ENCODE assay signal across 30 cellular contexts in genomic region chr14:56061051-56061450, GRCh38.
"Had no signal": no experiment of that assay in that cellular context is flagged by ENCODE, and none has a peak within 500 bp of the region (broad histone marks: within the 10 kb centered on the region; RNA-seq: fewer than 3 reads in every experiment).

No MANE protein-coding gene starts in this region.

- FAIRE-seq: islet of Langerhans, kidney, pancreas, urothelium cell line had no signal

- ATAC-seq: left colon; left lung; lower lobe of right lung; mucosa of descending colon; naive thymus-derived CD4-positive, alpha-beta T cell; natural killer cell treated with Interleukin-12 subunit alpha and Interleukin-12 subunit beta and Interleukin-15 and Interleukin-18, amount 100 ng/mL, for 72 hours; pancreas; right cardiac atrium; sciatic nerve; stimulated activated memory B cell treated with anti-CD40 and anti-IgM and Interleukin-4, amounts not matched to agents 10 μg/mL and 1 μg/mL and 100 μg/mL, for 72 hours; stimulated activated naive CD8-positive, alpha-beta T cell treated with anti-CD3 and anti-CD28 coated beads, Interleukin-15, Interleukin-2, amounts not matched to agents 100 U/mL and 50 U/mL, for 24 hours; upper lobe of right lung had no signal

- H3K9me3 Mint-ChIP-seq: natural killer cell treated with Interleukin-12 subunit alpha and Interleukin-12 subunit beta and Interleukin-15 and Interleukin-18, amount 100 ng/mL, for 72 hours; neural crest cell; stimulated activated memory B cell treated with anti-CD40 and anti-IgM and Interleukin-4, amounts not matched to agents 10 μg/mL and 1 μg/mL and 100 μg/mL, for 72 hours had no signal

- H3K27ac ChIP-seq: left lung, lower lobe of right lung, pancreas, prostate gland, skin epidermis, spleen, stomach, testis, thyroid gland, upper lobe of right lung had no signal

- H3K27ac Mint-ChIP-seq: naive thymus-derived CD4-positive, alpha-beta T cell; natural killer cell treated with Interleukin-12 subunit alpha and Interleukin-12 subunit beta and Interleukin-15 and Interleukin-18, amount 100 ng/mL, for 72 hours; stimulated activated memory B cell treated with anti-CD40 and anti-IgM and Interleukin-4, amounts not matched to agents 10 μg/mL and 1 μg/mL and 100 μg/mL, for 72 hours had no signal

- H3K27me3 ChIP-seq: left lung, pancreas, spleen, stomach, testis, thyroid gland, upper lobe of right lung had no signal

- H3K4me1 Mint-ChIP-seq: naive thymus-derived CD4-positive, alpha-beta T cell; stimulated activated memory B cell treated with anti-CD40 and anti-IgM and Interleukin-4, amounts not matched to agents 10 μg/mL and 1 μg/mL and 100 μg/mL, for 72 hours had no signal

- H3K4me3 ChIP-seq: left lung, lower lobe of right lung, mucosa of descending colon, pancreas, prostate gland, skin epidermis, spleen, stomach, testis, thyroid gland, upper lobe of right lung had no signal

- H3K4me3 Mint-ChIP-seq: naive thymus-derived CD4-positive, alpha-beta T cell; natural killer cell treated with Interleukin-12 subunit alpha and Interleukin-12 subunit beta and Interleukin-15 and Interleukin-18, amount 100 ng/mL, for 72 hours; neural crest cell; stimulated activated memory B cell treated with anti-CD40 and anti-IgM and Interleukin-4, amounts not matched to agents 10 μg/mL and 1 μg/mL and 100 μg/mL, for 72 hours had no signal

- H3K4me1 ChIP-seq: left lung, lower lobe of right lung, pancreas, prostate gland, spleen, stomach, testis, thyroid gland, upper lobe of right lung had no signal

- H3K36me3 Mint-ChIP-seq: naive thymus-derived CD4-positive, alpha-beta T cell; natural killer cell treated with Interleukin-12 subunit alpha and Interleukin-12 subunit beta and Interleukin-15 and Interleukin-18, amount 100 ng/mL, for 72 hours; stimulated activated memory B cell treated with anti-CD40 and anti-IgM and Interleukin-4, amounts not matched to agents 10 μg/mL and 1 μg/mL and 100 μg/mL, for 72 hours had no signal

- H3K36me3 ChIP-seq: left lung, lower lobe of right lung, pancreas, prostate gland, spleen, stomach, thyroid gland, upper lobe of right lung had no signal

- H3K9me3 ChIP-seq: left lung, lower lobe of right lung, mucosa of descending colon, pancreas, prostate gland, spleen, stomach, testis, thyroid gland, upper lobe of right lung had no signal

- DNase-seq: hippocampal formation; kidney; left colon; left lung; lower lobe of right lung; midbrain; mucosa of descending colon; naive thymus-derived CD4-positive, alpha-beta T cell; nucleus accumbens; pancreas; posterior cingulate gyrus; retina; right cardiac atrium; spleen; stimulated activated CD4-positive, alpha-beta T cell treated with anti-CD3 and anti-CD28 coated beads, Interleukin-4, amount 100 ng/mL, for 4 hours; stimulated activated CD8-positive, alpha-beta memory T cell treated with anti-CD3 and anti-CD28 coated beads, Interleukin-4, amount 100 ng/mL, for 48 hours; stimulated activated naive CD8-positive, alpha-beta T cell treated with anti-CD3 and anti-CD28 coated beads, Interleukin-15, Interleukin-2, amounts not matched to agents 100 U/mL and 50 U/mL, for 24 hours; stomach; testis; thyroid gland; trophoblast cell; upper lobe of right lung had no signal
